In genomic region chr6:125570546-125570945, GRCh38 we compare ENCODE assay signal across 31 cellular contexts.
"Had no signal": no experiment of that assay in that cellular context is flagged by ENCODE, and none has a peak within 500 bp of the region (broad histone marks: within the 10 kb centered on the region; RNA-seq: fewer than 3 reads in every experiment).

No MANE protein-coding gene starts in this region.

- H3K27me3 Mint-ChIP-seq: progenitor cell of endocrine pancreas had no signal

- H2AFZ ChIP-seq: neural progenitor cell had no signal

- H3K4me3 ChIP-seq: gastrocnemius medialis, left ventricle myocardium inferior, lung, neural progenitor cell, skin epidermis, thyroid gland had no signal

- H3K4me1 Mint-ChIP-seq: central memory CD8-positive, alpha-beta T cell; natural killer cell had no signal

- H3K9ac ChIP-seq: neural progenitor cell had no signal

- ATAC-seq: activated T-cell treated with anti-CD3 and anti-CD28 coated beads, Interleukin-2, amount 50 U/mL, for 72 hours; gastrocnemius medialis; natural killer cell; sciatic nerve had no signal

- H3K9me3 Mint-ChIP-seq: activated T-cell treated with anti-CD3 and anti-CD28 coated beads, Interleukin-2, amount 50 U/mL, for 72 hours; central memory CD8-positive, alpha-beta T cell; natural killer cell; neural progenitor cell; stimulated activated naive CD8-positive, alpha-beta T cell treated with anti-CD3 and anti-CD28 coated beads, Interleukin-15, Interleukin-2, amounts not matched to agents 100 ng/mL and 50 ng/mL, for 24 hours had no signal

- FAIRE-seq: bronchial epithelial cell, colon, endometrium, TTC549 had no signal

- DNase-seq: activated CD4-positive, alpha-beta T cell treated with anti-CD3 and anti-CD28 coated beads for 4 hours; activated CD4-positive, alpha-beta T cell treated with anti-CD3 and anti-CD28 coated beads, Interleukin-2, amount 50 U/mL, for 4 hours; activated effector memory CD4-positive, alpha-beta T cell treated with Interleukin-2 at 50 U/mL for 16 hours; activated naive CD4-positive, alpha-beta T cell treated with Interleukin-2 at 50 U/mL for 16 hours; activated T-cell treated with anti-CD3 and anti-CD28 coated beads for 4 hours; activated T-cell treated with anti-CD3 and anti-CD28 coated beads, Interleukin-2, amount 50 U/mL, for 72 hours; effector CD8-positive, alpha-beta T cell; gastrocnemius medialis; glutamatergic neuron; islet precursor cell; left ventricle myocardium inferior; mesendoderm; natural killer cell; stimulated activated CD4-positive, alpha-beta T cell treated with anti-CD3 and anti-CD28 coated beads, Interleukin-12 subunit alpha, Interleukin-12 subunit beta, amount 100 ng/mL, for 4 hours; stimulated activated CD4-positive, alpha-beta T cell treated with anti-CD3 and anti-CD28 coated beads, Interleukin-4, amount 100 ng/mL, for 1 hour; substantia nigra; T-helper 9 cell; thyroid gland had no signal

- H3K27me3 ChIP-seq: gastrocnemius medialis, neural progenitor cell, thyroid gland had no signal

- H3K27ac ChIP-seq: gastrocnemius medialis, left ventricle myocardium inferior, neural progenitor cell, thyroid gland, VCaP had no signal

- H3K27ac Mint-ChIP-seq: activated naive CD8-positive, alpha-beta T cell; activated T-cell treated with anti-CD3 and anti-CD28 coated beads, Interleukin-2, amount 50 U/mL, for 72 hours; natural killer cell; neural progenitor cell; progenitor cell of endocrine pancreas; stimulated activated naive CD8-positive, alpha-beta T cell treated with anti-CD3 and anti-CD28 coated beads, Interleukin-15, Interleukin-2, amounts not matched to agents 100 ng/mL and 50 ng/mL, for 24 hours had no signal

- H3K4me1 ChIP-seq: gastrocnemius medialis, neural progenitor cell, thyroid gland had no signal

- H3K4me3 Mint-ChIP-seq: activated naive CD8-positive, alpha-beta T cell; activated T-cell treated with anti-CD3 and anti-CD28 coated beads, Interleukin-2, amount 50 U/mL, for 72 hours; central memory CD8-positive, alpha-beta T cell; natural killer cell; neural progenitor cell; stimulated activated naive CD8-positive, alpha-beta T cell treated with anti-CD3 and anti-CD28 coated beads, Interleukin-15, Interleukin-2, amounts not matched to agents 100 ng/mL and 50 ng/mL, for 24 hours had no signal

- H3K36me3 ChIP-seq: gastrocnemius medialis, left ventricle myocardium inferior, neural progenitor cell, thyroid gland had no signal

- H3K4me2 ChIP-seq: neural progenitor cell had no signal

- H3K9me3 ChIP-seq: gastrocnemius medialis, left ventricle myocardium inferior, thyroid gland had no signal
